20 cellular contexts compared by ENCODE assay signal in the genomic region with DNA sequence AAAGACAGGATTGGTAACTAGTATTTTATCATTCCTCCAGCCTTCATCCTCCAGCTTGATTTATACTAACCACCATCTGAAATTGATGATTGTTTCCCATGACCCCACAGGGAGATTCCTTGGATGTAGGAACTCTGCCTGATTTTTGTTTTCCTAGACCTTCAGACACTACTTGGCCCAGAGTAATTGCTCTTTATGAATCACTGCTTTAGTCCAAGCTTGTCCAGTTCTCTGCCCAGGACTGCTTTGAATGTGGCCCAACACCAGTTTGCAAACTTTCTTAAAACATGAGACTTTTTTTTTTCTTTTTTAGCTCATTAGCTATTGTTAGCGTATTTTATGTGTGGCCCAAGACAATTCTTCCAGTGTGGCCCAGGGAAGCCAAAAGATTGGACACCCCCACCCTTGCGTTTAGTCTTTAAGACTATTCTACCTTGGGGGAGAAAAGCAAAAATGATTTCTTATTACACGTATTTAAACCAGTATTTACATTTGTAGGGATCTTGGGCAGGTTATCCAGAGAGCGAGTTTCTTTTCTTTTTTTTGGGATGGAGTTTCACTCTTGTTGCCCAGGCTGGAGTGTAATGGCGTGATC. TPM values are rescaled to one million over a fixed set of nuclear protein-coding genes. Genes with fewer than 3 reads are reported as not detected.
DNase-seq lines count a peak whose midpoint lies in the region; ATAC-seq and TF ChIP-seq lines count a peak whose summit lies in the region.
"Had no signal": no experiment of that assay in that cellular context is flagged by ENCODE, and none has a peak within 500 bp of the region (broad histone marks: within the 10 kb centered on the region; RNA-seq: fewer than 3 reads in every experiment).

No MANE protein-coding gene starts in this region.

- no peak overlapping the region for H3K4me2 ChIP-seq in mesenchymal stem cell (ENCODE audit: low read length, poor library complexity, severe bottlenecking)
- H3K4me2 ChIP-seq: BLaER1 had no signal

- no peak overlapping the region for H2BK120ac ChIP-seq in mesenchymal stem cell (ENCODE audit: low read depth, low read length)

- H4K8ac ChIP-seq in mesenchymal stem cell (ENCODE audit: low read length) = no peak overlapping the region

- peak overlapping the region; percentile 40 for H2BK15ac ChIP-seq in mesenchymal stem cell (ENCODE audit: low read depth, poor library complexity, severe bottlenecking)

- no peak overlapping the region for H2BK5ac ChIP-seq in mesenchymal stem cell (ENCODE audit: low read depth, low read length, poor library complexity, severe bottlenecking)

- no peak overlapping the region for H3K4me3 ChIP-seq in mesenchymal stem cell (ENCODE audit: insufficient read depth in 1 of 2, low read depth in 1 of 2, low read length in 2 of 2)
- no peak overlapping the region for H3K4me3 ChIP-seq in aorta (ENCODE audit: low read length in 2 of 2)
- H3K4me3 ChIP-seq in testis = no peak overlapping the region
- H3K4me3 ChIP-seq: BLaER1 had no signal

- peaks cover 4 to 62% of the 10 kb centered on the region in 2 experiments for H3K36me3 ChIP-seq in mesenchymal stem cell (ENCODE audit: control insufficient read depth in 1 of 2, insufficient read depth in 2 of 2, low read depth in 1 of 2, low read length in 2 of 2)
- no peaks in the 10 kb centered on the region for H3K36me3 ChIP-seq in aorta (ENCODE audit: control insufficient read depth in 1 of 2, insufficient read depth in 2 of 2, low read length in 1 of 2)
- no peaks in the 10 kb centered on the region for H3K36me3 ChIP-seq in testis (ENCODE audit: low read depth, missing control alignments)

- no peak overlapping the region for H2BK12ac ChIP-seq in mesenchymal stem cell (ENCODE audit: low read length in 2 of 2)

- no peak overlapping the region for H2AK5ac ChIP-seq in mesenchymal stem cell (ENCODE audit: low read length, severe bottlenecking)

- 99% methylated on average over 4 of the region's 5 CpGs for WGBS in mesenchymal stem cell
- 6 to 15% methylated on average over 5 of the region's 5 CpGs for WGBS in aorta, 2 donors
- 93 to 94% methylated on average over 5 of the region's 5 CpGs for WGBS in testis, 2 donors

- no peak overlapping the region for H2AFZ ChIP-seq in mesenchymal stem cell (ENCODE audit: low read depth, low read length)

- DNase-seq in HCEC 1CT = peak; percentile 25
- peak; percentile 65 for DNase-seq in astrocyte of the hippocampus (ENCODE audit: low read depth, low spot score)
- peak; percentile 61 for DNase-seq in mesenchymal stem cell
- no peak for DNase-seq in aorta
- DNase-seq in NCI-H510A treated with DMSO at 0.1 percent for 48 hours (lab: John Stamatoyannopoulos, UW) = no peak
- DNase-seq in activated CD4-positive, alpha-beta T cell treated with anti-CD3 and anti-CD28 coated beads, Interleukin-2, amount 50 U/mL, for 48 hours = no peak
- DNase-seq in testis = no peak
- DNase-seq: activated naive CD8-positive, alpha-beta T cell treated with anti-CD3 and anti-CD28 coated beads, Interleukin-2, amount 50 U/mL, for 24 hours; cerebellar nuclear complex; effector memory CD4-positive, alpha-beta T cell; GDM1; NCI-H526; retina; SHP77 treated with DMSO at 0.1 percent for 48 hours; stimulated activated CD4-positive, alpha-beta T cell treated with anti-CD3 and anti-CD28 coated beads, Interleukin-15, amount 100 ng/mL, for 24 hours; stimulated activated naive CD4-positive, alpha-beta T cell treated with Interleukin-2 at 50 U/mL for 16 hours; T-helper 17 cell had no signal

- H4K91ac ChIP-seq in mesenchymal stem cell (ENCODE audit: low read length) = no peak overlapping the region

- no peak overlapping the region for H3K14ac ChIP-seq in mesenchymal stem cell (ENCODE audit: low read length in 2 of 2)

- TF ChIP-seq POLR2A in testis (IDR thresholded peaks at IDR 0.05) = no peak

- intact Hi-C loops in aorta (cut with DNase I) (no loop called here), testis (cut with DNase I; ENCODE audit: low total_unique reads) (no loop called here)

- ATAC-seq in aorta (ENCODE audit: low FRiP score) = peak; percentile 68
- ATAC-seq: activated naive CD8-positive, alpha-beta T cell treated with anti-CD3 and anti-CD28 coated beads, Interleukin-2, amount 50 U/mL, for 24 hours; activated T-helper 17 cell treated with anti-CD3 and anti-CD28 coated beads, Interleukin-2, amount 50 U/mL, for 72 hours; left lobe of liver; T-helper 17 cell had no signal

- no peak overlapping the region for H3K23ac ChIP-seq in mesenchymal stem cell (ENCODE audit: low read length in 2 of 2)

- H3K18ac ChIP-seq in mesenchymal stem cell (ENCODE audit: low read depth in 1 of 2, low read length in 2 of 2) = no peak overlapping the region

- H3K27ac ChIP-seq in mesenchymal stem cell (ENCODE audit: low read length, poor library complexity, severe bottlenecking) (no peak overlapping the region), aorta (ENCODE audit: low read depth in 1 of 2, low read length in 2 of 2) (no peak overlapping the region), testis (no peak overlapping the region)
- H3K27ac ChIP-seq: BLaER1 had no signal

- TF ChIP-seq CTCF in testis (IDR thresholded peaks at IDR 0.05) = no peak

- H3K9me3 ChIP-seq in mesenchymal stem cell (ENCODE audit: control insufficient read depth, low read length) = no peaks in the 10 kb centered on the region
- no peaks in the 10 kb centered on the region for H3K9me3 ChIP-seq in aorta (ENCODE audit: control insufficient read depth, low read length)
- no peaks in the 10 kb centered on the region for H3K9me3 ChIP-seq in testis

- H3K27me3 ChIP-seq in mesenchymal stem cell (ENCODE audit: control insufficient read depth in 1 of 2, insufficient read depth in 1 of 2, low read length in 2 of 2) (no peaks in the 10 kb centered on the region), aorta (ENCODE audit: control insufficient read depth in 1 of 2, insufficient read depth in 2 of 2, low read length in 1 of 2) (no peaks in the 10 kb centered on the region), testis (no peaks in the 10 kb centered on the region)
- H3K27me3 ChIP-seq: BLaER1 had no signal

- H3K4me1 ChIP-seq in mesenchymal stem cell (ENCODE audit: control insufficient read depth, insufficient read depth, low read depth, low read length) (peaks cover 5% of the 10 kb centered on the region), aorta (ENCODE audit: control insufficient read depth in 1 of 2, insufficient read depth in 2 of 2, low read length in 2 of 2) (peaks cover 0 to 3% of the 10 kb centered on the region in 2 donors), testis (no peaks in the 10 kb centered on the region)

- H3K79me1 ChIP-seq in mesenchymal stem cell (replicated peaks; ENCODE audit: low read length, poor library complexity, severe bottlenecking) = no peaks in the 10 kb centered on the region

- no peak overlapping the region for H3K4ac ChIP-seq in mesenchymal stem cell (ENCODE audit: low read depth in 1 of 2, low read length in 2 of 2)

- H3K9ac ChIP-seq in mesenchymal stem cell (ENCODE audit: low read length) = peak overlapping the region; percentile 31
- H3K9ac ChIP-seq: BLaER1 had no signal

RNA-seq across cellular contexts. Expression of a gene that starts 18.4 kb away (rescaled TPM):
- 308 TPM for polyA plus RNA-seq in mesenchymal stem cell (2013, experiment 1 of 2)
- polyA plus RNA-seq in mesenchymal stem cell (2013, experiment 2 of 2) = 322 TPM
- 10 to 100 TPM; 45.6 to 51.5 TPM for total RNA-seq in aorta
- 10 to 100 TPM; 30.1 to 53.0 TPM for polyA plus RNA-seq in aorta
- 1 to 10 TPM; 2.1 to 2.6 TPM for total RNA-seq in testis
- 5.6 TPM for polyA plus RNA-seq in testis (ENCODE audit: insufficient read depth, low read depth, low replicate concordance)

Comparison
In these comparisons a context has a peak if more than half of its experiments do, and no peak if none do; other contexts are left out.
1. DNase-seq: peak in HCEC 1CT (single experiment), astrocyte of the hippocampus (single experiment) and mesenchymal stem cell (single experiment); none in aorta (0 of 2), NCI-H510A treated with DMSO at 0.1 percent for 48 hours (single experiment), activated CD4-positive, alpha-beta T cell treated with anti-CD3 and anti-CD28 coated beads, Interleukin-2, amount 50 U/mL, for 48 hours (0 of 2) and testis (single experiment).
2. RNA of a gene that starts 18.4 kb away (total RNA-seq): 45.6 to 51.5 TPM in aorta; 2.1 to 2.6 TPM in testis; every median in the first group is over 10 times any median in the second.